Comparison of ENCODE assay signal across 14 cellular contexts in the genomic region with DNA sequence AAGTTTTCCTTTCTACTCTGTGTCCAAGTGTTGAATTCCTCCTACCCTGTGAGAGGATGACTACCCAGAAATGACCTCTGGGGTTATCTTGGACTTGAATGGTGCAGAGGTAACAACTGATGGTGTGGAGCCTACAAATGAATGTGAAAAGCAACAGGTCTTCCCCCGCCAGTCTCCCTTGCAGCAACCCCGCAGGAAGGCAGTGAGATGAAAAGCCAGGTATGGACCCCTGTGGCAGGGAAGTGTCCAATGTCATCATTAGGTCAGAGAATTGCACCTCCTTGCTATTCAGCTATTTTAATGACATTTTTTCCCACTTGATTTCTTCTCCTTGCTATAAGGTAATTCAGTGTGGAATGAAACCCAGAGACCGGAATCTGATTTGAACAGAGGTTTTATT.
"Had no signal": no experiment of that assay in that cellular context is flagged by ENCODE, and none has a peak within 500 bp of the region (broad histone marks: within the 10 kb centered on the region; RNA-seq: fewer than 3 reads in every experiment).

No MANE protein-coding gene starts in this region.

- H3K4me3 Mint-ChIP-seq: activated CD4-positive, alpha-beta T cell treated with anti-CD3 and anti-CD28 coated beads, Interleukin-2, amount 10 ng/mL, durations not matched to agents 7 days and 5 days; activated CD8-positive, alpha-beta memory T cell treated with anti-CD3 and anti-CD28 coated beads, Interleukin-2, amount 10 ng/mL, durations not matched to agents 7 days and 5 days; activated CD8-positive, alpha-beta T cell treated with anti-CD3 and anti-CD28 coated beads, Interleukin-2, amount 10 ng/mL, durations not matched to agents 7 days and 5 days; activated naive CD8-positive, alpha-beta T cell; central memory CD8-positive, alpha-beta T cell; dendritic cell treated with granulocyte-macrophage colony-stimulating factor and Interleukin-4, amounts not matched to agents 40 ng/mL and 50 ng/mL, for 4 days had no signal

- H3K9me3 Mint-ChIP-seq: activated CD4-positive, alpha-beta T cell treated with anti-CD3 and anti-CD28 coated beads, Interleukin-2, amount 10 ng/mL, durations not matched to agents 7 days and 5 days; central memory CD8-positive, alpha-beta T cell; dendritic cell treated with granulocyte-macrophage colony-stimulating factor and Interleukin-4, amounts not matched to agents 40 ng/mL and 50 ng/mL, for 4 days; naive thymus-derived CD8-positive, alpha-beta T cell; neural crest cell had no signal

- DNase-seq: psoas muscle had no signal

- H3K27ac Mint-ChIP-seq: activated CD4-positive, alpha-beta T cell treated with anti-CD3 and anti-CD28 coated beads, Interleukin-2, amount 10 ng/mL, durations not matched to agents 7 days and 5 days; activated CD8-positive, alpha-beta memory T cell treated with anti-CD3 and anti-CD28 coated beads, Interleukin-2, amount 10 ng/mL, durations not matched to agents 7 days and 5 days; activated CD8-positive, alpha-beta T cell treated with anti-CD3 and anti-CD28 coated beads, Interleukin-2, amount 10 ng/mL, durations not matched to agents 7 days and 5 days; activated naive CD8-positive, alpha-beta T cell; dendritic cell treated with granulocyte-macrophage colony-stimulating factor and Interleukin-4, amounts not matched to agents 40 ng/mL and 50 ng/mL, for 4 days; naive thymus-derived CD8-positive, alpha-beta T cell had no signal

- H3K27me3 ChIP-seq: right atrium auricular region had no signal

- H3K27ac ChIP-seq: epithelial cell of prostate, esophagus squamous epithelium, parathyroid adenoma, psoas muscle, right atrium auricular region, tibial nerve had no signal

- H3K4me3 ChIP-seq: esophagus squamous epithelium, psoas muscle, right atrium auricular region, tibial nerve had no signal

- H3K36me3 ChIP-seq: esophagus squamous epithelium, right atrium auricular region, tibial nerve had no signal

- ATAC-seq: activated CD8-positive, alpha-beta memory T cell treated with anti-CD3 and anti-CD28 coated beads, Interleukin-2, amount 10 ng/mL, durations not matched to agents 7 days and 5 days; activated CD8-positive, alpha-beta T cell treated with anti-CD3 and anti-CD28 coated beads, Interleukin-2, amount 10 ng/mL, durations not matched to agents 7 days and 5 days; naive thymus-derived CD8-positive, alpha-beta T cell had no signal

- H3K9me3 ChIP-seq: esophagus squamous epithelium, psoas muscle, right atrium auricular region, tibial nerve had no signal

- H3K9ac ChIP-seq: parathyroid adenoma had no signal

- H3K36me3 Mint-ChIP-seq: activated CD8-positive, alpha-beta memory T cell treated with anti-CD3 and anti-CD28 coated beads, Interleukin-2, amount 10 ng/mL, durations not matched to agents 7 days and 5 days; activated naive CD8-positive, alpha-beta T cell; naive thymus-derived CD8-positive, alpha-beta T cell had no signal

- H3K4me1 ChIP-seq: parathyroid adenoma had no signal
